In genomic region chr9:122396622-122397148, GRCh38 we compare ENCODE assay signal across 19 cellular contexts. TPM values are rescaled to one million over a fixed set of nuclear protein-coding genes. Genes with fewer than 3 reads are reported as not detected.
A peak's percentile ranks its signal among the peaks of the same experiment; 100 is the strongest.
DNase-seq lines count a peak whose midpoint lies in the region; ATAC-seq, FAIRE-seq and TF ChIP-seq lines count a peak whose summit lies in the region.
"Had no signal": no experiment of that assay in that cellular context is flagged by ENCODE, and none has a peak within 500 bp of the region (broad histone marks: within the 10 kb centered on the region; RNA-seq: fewer than 3 reads in every experiment).

No MANE protein-coding gene starts in this region.

- H3K27ac Mint-ChIP-seq in osteocyte (ENCODE audit: unreplicated experiment), result no peak overlapping the region
- H3K27ac Mint-ChIP-seq: CD14-positive monocyte; CD4-positive, alpha-beta memory T cell; H9 had no signal

- no peaks in the 10 kb centered on the region for H3K36me3 ChIP-seq in RWPE2 (ENCODE audit: low read depth)
- H3K36me3 ChIP-seq in endothelial cell of umbilical vein (ENCODE audit: control insufficient read depth in 2 of 2, extremely low read depth in 1 of 2, insufficient read depth in 2 of 2, low read length in 2 of 2), result no peaks in the 10 kb centered on the region
- H3K36me3 ChIP-seq in BE2C, result no peaks in the 10 kb centered on the region
- H3K36me3 ChIP-seq in SJCRH30, result no peaks in the 10 kb centered on the region
- H3K36me3 ChIP-seq: BLaER1 had no signal

- H3K27ac ChIP-seq in RWPE2 (ENCODE audit: poor library complexity, severe bottlenecking), result no peak overlapping the region
- no peak overlapping the region for H3K27ac ChIP-seq in endothelial cell of umbilical vein (ENCODE audit: insufficient read depth, low read depth, low read length)
- no peak overlapping the region for H3K27ac ChIP-seq in SJCRH30
- H3K27ac ChIP-seq: 22Rv1, A549, BLaER1 had no signal

- H2AFZ ChIP-seq in endothelial cell of umbilical vein (ENCODE audit: low read depth, low read length), result no peak overlapping the region

- no peaks in the 10 kb centered on the region for H3K79me2 ChIP-seq in endothelial cell of umbilical vein (ENCODE audit: control insufficient read depth, insufficient read depth, low read length)

- no peaks in the 10 kb centered on the region for H3K9me3 ChIP-seq in RWPE2 (ENCODE audit: severe bottlenecking)
- no peaks in the 10 kb centered on the region for H3K9me3 ChIP-seq in endothelial cell of umbilical vein (replicated peaks; ENCODE audit: control insufficient read depth, insufficient read depth, low read length)
- H3K9me3 ChIP-seq in BE2C, result no peaks in the 10 kb centered on the region
- no peaks in the 10 kb centered on the region; the same call in none of the 2 replicates for H3K9me3 ChIP-seq in SJCRH30 (replicated peaks)
- H3K9me3 ChIP-seq: A549, BLaER1 had no signal

- no peaks in the 10 kb centered on the region for H3K36me3 Mint-ChIP-seq in osteocyte (ENCODE audit: unreplicated experiment)
- H3K36me3 Mint-ChIP-seq: CD4-positive, alpha-beta memory T cell had no signal

- DNase-seq in ELR (ENCODE audit: low read depth) (peak; percentile 11), RWPE2 (ENCODE audit: low spot score) (no peak), endothelial cell of umbilical vein (ENCODE audit: low read depth, low spot score) (peak; percentile 29), osteocyte (ENCODE audit: extremely low spot score, unreplicated experiment) (peak; percentile 54), BE2C (no peak), SJCRH30 (no peak), DMS53 treated with DMSO at 0.1 percent for 48 hours (lab: John Stamatoyannopoulos, UW; ENCODE audit: unreplicated experiment) (no peak)
- DNase-seq: AML-193; CD4-positive, alpha-beta memory T cell; DMS153; DMS79 treated with DMSO at 0.1 percent for 48 hours; H9 had no signal

- peak; percentile 64 for FAIRE-seq in endothelial cell of umbilical vein (lab: Jason Lieb, UNC)
- FAIRE-seq: A549, GM12878, H1 had no signal

- peaks cover 7% of the 10 kb centered on the region for H3K4me1 Mint-ChIP-seq in osteocyte (ENCODE audit: unreplicated experiment)
- H3K4me1 Mint-ChIP-seq: CD14-positive monocyte; CD4-positive, alpha-beta memory T cell; H9 had no signal

- peak; percentile 74 for ATAC-seq in RWPE2 (ENCODE audit: low read depth)
- ATAC-seq: GM12878 had no signal

- H3K27me3 Mint-ChIP-seq in osteocyte (ENCODE audit: unreplicated experiment), result no peaks in the 10 kb centered on the region

- dilution Hi-C loops in endothelial cell of umbilical vein (cut with MboI; ENCODE audit: extremely low pct_ligation_motif_present, low sequenced_read_pairs), result no loop called here

- CTCF ChIA-PET in endothelial cell of umbilical vein (lab: Charles Lee), result interaction anchor here (1.4 to 1.6 kb wide), 2 partner anchors 12 to 29 kb away, joined by 3 read pairs; no protein-coding TSS in a partner anchor

- H3K4me1 ChIP-seq in RWPE2 (ENCODE audit: insufficient read depth, poor library complexity, severe bottlenecking), result peaks cover 3% of the 10 kb centered on the region
- peaks cover 21% of the 10 kb centered on the region for H3K4me1 ChIP-seq in endothelial cell of umbilical vein (ENCODE audit: control insufficient read depth, extremely low read depth, insufficient read depth, low read length)
- no peaks in the 10 kb centered on the region for H3K4me1 ChIP-seq in BE2C
- H3K4me1 ChIP-seq in SJCRH30, result peaks cover 12% of the 10 kb centered on the region; the same call in 1 of the 2 replicates

- BruUV-seq in endothelial cell of umbilical vein (replicated peaks; lab: Mats Ljungman, UMichigan), result no TSS peak

- H3K9me1 ChIP-seq in endothelial cell of umbilical vein (replicated peaks; ENCODE audit: control insufficient read depth, extremely low read depth, insufficient read depth, low read length), result no peaks in the 10 kb centered on the region

- no peaks in the 10 kb centered on the region for H4K20me1 ChIP-seq in endothelial cell of umbilical vein (replicated peaks; ENCODE audit: control insufficient read depth, extremely low read depth, insufficient read depth, low read length)
- H4K20me1 ChIP-seq: BLaER1 had no signal

- H3K4me3 ChIP-seq in RWPE2 (ENCODE audit: severe bottlenecking) (no peak overlapping the region), endothelial cell of umbilical vein (replicated peaks in 1 of 3; ENCODE audit: insufficient read depth in 1 of 3, low read depth in 1 of 3, low read length in 3 of 3) (no peak overlapping the region), BE2C (ENCODE audit: low read depth, low read length) (no peak overlapping the region), SJCRH30 (no peak overlapping the region)
- H3K4me3 ChIP-seq: A549, BLaER1, GM12878 had no signal

- no peak for TF ChIP-seq CTCF in RWPE2 (IDR thresholded peaks at IDR 0.05; ENCODE audit: poor library complexity, severe bottlenecking)
- no peak for TF ChIP-seq CTCF in endothelial cell of umbilical vein (IDR thresholded peaks at IDR 0.05; ENCODE audit: extremely low read depth in 1 of 2, insufficient read depth in 1 of 2, low read depth in 1 of 2, low read length in 2 of 2)
- TF ChIP-seq CTCF in osteocyte (IDR thresholded peaks at IDR 0.05), result no peak
- no peak for TF ChIP-seq CTCF in BE2C (IDR thresholded peaks at IDR 0.05; ENCODE audit: low read depth, low read length)

- no peak overlapping the region for H3K9ac ChIP-seq in endothelial cell of umbilical vein (replicated peaks; ENCODE audit: extremely low read depth, insufficient read depth, low read length)
- H3K9ac ChIP-seq: BLaER1 had no signal

- H3K4me2 ChIP-seq in endothelial cell of umbilical vein (ENCODE audit: insufficient read depth, low read length), result no peak overlapping the region
- H3K4me2 ChIP-seq: A549, BLaER1 had no signal

- H3K9me3 Mint-ChIP-seq in osteocyte (ENCODE audit: unreplicated experiment), result peaks cover 10% of the 10 kb centered on the region

- H3K4me3 Mint-ChIP-seq in osteocyte (ENCODE audit: unreplicated experiment), result no peak overlapping the region
- H3K4me3 Mint-ChIP-seq: CD14-positive monocyte; CD4-positive, alpha-beta memory T cell; H9 had no signal

- H3K27me3 ChIP-seq in RWPE2 (ENCODE audit: insufficient read depth, poor library complexity, severe bottlenecking), result no peaks in the 10 kb centered on the region
- no peaks in the 10 kb centered on the region for H3K27me3 ChIP-seq in endothelial cell of umbilical vein (ENCODE audit: control insufficient read depth in 2 of 2, insufficient read depth in 2 of 2, low read length in 2 of 2)
- peaks cover 5% of the 10 kb centered on the region for H3K27me3 ChIP-seq in BE2C
- peaks cover 3% of the 10 kb centered on the region; the same call in 1 of the 2 replicates for H3K27me3 ChIP-seq in SJCRH30
- H3K27me3 ChIP-seq: BLaER1 had no signal

- no peak for TF ChIP-seq POLR2A in endothelial cell of umbilical vein (IDR thresholded peaks at IDR 0.05; ENCODE audit: low read depth, low read length)

- POLR2A ChIA-PET in endothelial cell of umbilical vein (lab: Charles Lee), result interaction anchor here (0.6 kb wide), 1 partner anchor 22 kb away, joined by 3 read pairs; no protein-coding TSS in a partner anchor

- intact Hi-C loops in endothelial cell of umbilical vein (cut with micrococcal nuclease), result no loop called here

TF ChIP-seq in endothelial cell of umbilical vein, 7 proteins besides CTCF, POLR2A, EP300 and RAD21:
- no peak for TF ChIP-seq POLR2AphosphoS5 (IDR thresholded peaks at IDR 0.05; ENCODE audit: insufficient read depth, low read depth, low read length)
- TF ChIP-seq JUN (IDR thresholded peaks at IDR 0.05; ENCODE audit: borderline replicate concordance, insufficient read depth, insufficient read length, low read depth), result peak; percentile 15

RNA-seq across cellular contexts. Expression of gene PTGS1, which starts 25.9 kb away (rescaled TPM):
- total RNA-seq in endothelial cell of umbilical vein (14.6 and 45.2 TPM in 2 replicates), osteocyte (2.5 and 3.1 TPM in 2 replicates)
- 37.6 and 43.9 TPM in 2 replicates for polyA plus RNA-seq in endothelial cell of umbilical vein
- 27.8 and 31.2 TPM in 2 replicates for polyA plus RNA-seq in endothelial cell of umbilical vein (2011; cell fraction: cytosol; rRNA removed)
- 30.7 and 40.6 TPM in 2 replicates for polyA plus RNA-seq in endothelial cell of umbilical vein (2011; cell fraction: nucleus; rRNA removed)
- polyA plus RNA-seq in endothelial cell of umbilical vein (2012), result 43.2 and 61.0 TPM in 2 replicates
- polyA minus RNA-seq in endothelial cell of umbilical vein, result 37.7 and 53.6 TPM in 2 replicates
- polyA minus RNA-seq in endothelial cell of umbilical vein (2011; cell fraction: cytosol; rRNA and poly(A)+ RNA removed), result 3.9 TPM
- 8.8 and 9.8 TPM in 2 replicates for polyA minus RNA-seq in endothelial cell of umbilical vein (2011; cell fraction: nucleus; rRNA and poly(A)+ RNA removed)
- 0.60 TPM for polyA plus RNA-seq in BE2C (2012; ENCODE audit: insufficient read depth, insufficient read length, low read depth)
- total RNA-seq in SJCRH30 (2014; rRNA removed; shearing (Covaris generic)), result 0.85 and 1.2 TPM in 2 replicates
- total RNA-seq: G401 had no signal

Comparison
In these comparisons a context has a peak if more than half of its experiments do, and no peak if none do; other contexts are left out.
1. DNase-seq: peak in ELR (single experiment), endothelial cell of umbilical vein (single experiment) and osteocyte (single experiment); none in RWPE2 (single experiment), BE2C (single experiment), SJCRH30 (0 of 2) and DMS53 treated with DMSO at 0.1 percent for 48 hours (single experiment).